7 cellular contexts compared by ENCODE assay signal in the genomic region with DNA sequence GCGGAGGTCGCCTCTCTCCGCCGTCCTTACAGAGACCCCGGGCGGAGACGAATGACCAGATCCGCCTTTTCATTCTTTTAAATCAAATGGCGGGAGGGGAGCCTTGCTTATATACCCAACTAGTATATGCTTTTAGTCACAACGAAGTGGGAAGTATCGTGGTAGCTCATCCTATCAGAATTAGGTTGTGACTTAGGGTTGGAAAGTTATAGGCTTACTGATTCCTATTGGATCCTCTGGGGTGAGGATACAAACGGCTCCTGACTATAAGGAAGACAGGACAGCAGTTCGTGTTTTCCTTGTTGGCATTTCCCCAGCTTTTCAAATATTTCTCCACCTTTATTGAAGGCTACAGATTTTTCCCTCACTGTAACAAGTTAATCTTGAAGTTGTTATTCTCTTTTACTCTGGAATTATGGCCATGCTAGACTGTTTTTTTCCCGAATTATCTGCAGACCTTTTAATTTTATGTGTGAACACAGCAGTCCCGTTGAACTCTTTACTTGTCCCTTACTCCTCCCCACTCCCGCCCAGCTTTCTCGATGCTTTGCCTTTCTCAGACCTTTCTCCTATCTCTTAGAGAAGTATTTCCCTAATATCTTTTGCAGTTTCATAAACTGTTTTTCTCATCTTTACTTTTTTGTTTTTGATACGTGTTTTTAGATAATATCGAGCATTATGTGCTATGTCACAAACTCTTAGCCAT. TPM values are rescaled to one million over a fixed set of nuclear protein-coding genes. Genes with fewer than 3 reads are reported as not detected.
DNase-seq lines count a peak whose midpoint lies in the region; ATAC-seq, FAIRE-seq and TF ChIP-seq lines count a peak whose summit lies in the region.

No MANE protein-coding gene starts in this region.

- no peaks in the 10 kb centered on the region for H3K36me3 ChIP-seq in GM06990 (ENCODE audit: control insufficient read depth, insufficient read depth, low read length)

- H3K9me3 Mint-ChIP-seq in activated naive CD8-positive, alpha-beta T cell treated with anti-CD3 and anti-CD28 coated beads for 36 hours: peaks cover 4% of the 10 kb centered on the region

- peak overlapping the region; percentile 98 for H3K4me3 Mint-ChIP-seq in activated naive CD8-positive, alpha-beta T cell treated with anti-CD3 and anti-CD28 coated beads for 36 hours

- peaks cover 24% of the 10 kb centered on the region for H3K36me3 Mint-ChIP-seq in activated naive CD8-positive, alpha-beta T cell treated with anti-CD3 and anti-CD28 coated beads for 36 hours

- peak; percentile 13 for ATAC-seq in sciatic nerve

- DNase-seq in GM06990 (ENCODE audit: extremely low read depth, insufficient read length) (no peak), H54 (ENCODE audit: insufficient read length, low spot score) (peak; percentile 6), M059J (ENCODE audit: low read depth) (peak; percentile 74), hepatic stellate cell (ENCODE audit: low spot score) (peak; percentile 67), sciatic nerve (ENCODE audit: low spot score) (no peak)
- no peak for DNase-seq in activated naive CD8-positive, alpha-beta T cell treated with anti-CD3 and anti-CD28 coated beads for 36 hours
- DNase-seq in effector CD8-positive, alpha-beta T cell (lab: John Stamatoyannopoulos, UW): no peak

- peak overlapping the region; percentile 100 for H3K27ac Mint-ChIP-seq in activated naive CD8-positive, alpha-beta T cell treated with anti-CD3 and anti-CD28 coated beads for 36 hours

- no peak for TF ChIP-seq POLR2A in H54 (IDR thresholded peaks at IDR 0.05; ENCODE audit: low read depth, low read length)

- H3K27me3 ChIP-seq in GM06990 (replicated peaks; ENCODE audit: control insufficient read depth, insufficient read depth, low read length): no peaks in the 10 kb centered on the region

- H3K27me3 Mint-ChIP-seq in activated naive CD8-positive, alpha-beta T cell treated with anti-CD3 and anti-CD28 coated beads for 36 hours: no peaks in the 10 kb centered on the region

- no peak for TF ChIP-seq CTCF in GM06990 (IDR thresholded peaks at IDR 0.05; ENCODE audit: insufficient read depth, low read length, poor library complexity, severe bottlenecking)

- FAIRE-seq in H54 (lab: Jason Lieb, UNC): peak; percentile 77

- peaks cover 56% of the 10 kb centered on the region for H3K4me1 Mint-ChIP-seq in activated naive CD8-positive, alpha-beta T cell treated with anti-CD3 and anti-CD28 coated beads for 36 hours

- intact Hi-C loops in sciatic nerve (cut with DNase I): no loop called here

- peak overlapping the region; percentile 87 for H3K4me3 ChIP-seq in GM06990 (replicated peaks; ENCODE audit: low read depth, low read length)

RNA-seq across cellular contexts. Expression of a gene that starts 0.6 kb away (rescaled TPM):
- total RNA-seq in M059J (2014; rRNA removed; shearing (Covaris generic)): 9.7 and 10.0 TPM in 2 replicates
- 10 to 100 TPM; 19.7 TPM for total RNA-seq in activated naive CD8-positive, alpha-beta T cell treated with anti-CD3 and anti-CD28 coated beads for 36 hours
- total RNA-seq in sciatic nerve: 21.0 TPM

RNA-seq across cellular contexts. Expression of a gene that starts 0.9 kb away (rescaled TPM):
- total RNA-seq in M059J (2014; rRNA removed; shearing (Covaris generic)): 20.3 and 29.0 TPM in 2 replicates
- total RNA-seq in activated naive CD8-positive, alpha-beta T cell treated with anti-CD3 and anti-CD28 coated beads for 36 hours: 10 to 100 TPM; 16.2 to 17.4 TPM
- 31.7 TPM for total RNA-seq in sciatic nerve

Comparison
In these comparisons a context has a peak if more than half of its experiments do, and no peak if none do; other contexts are left out.
1. DNase-seq: peak in H54 (single experiment), M059J (single experiment) and hepatic stellate cell (single experiment); none in GM06990 (single experiment), activated naive CD8-positive, alpha-beta T cell treated with anti-CD3 and anti-CD28 coated beads for 36 hours (single experiment), sciatic nerve (single experiment) and effector CD8-positive, alpha-beta T cell (single experiment).